Comparison of ENCODE assay signal across 32 cellular contexts in genomic region chr4:8687083-8687482, GRCh38.
"Had no signal": no experiment of that assay in that cellular context is flagged by ENCODE, and none has a peak within 500 bp of the region (broad histone marks: within the 10 kb centered on the region; RNA-seq: fewer than 3 reads in every experiment).

No MANE protein-coding gene starts in this region.

- H3K36me3 ChIP-seq: cardiac muscle cell, colonic mucosa, upper lobe of left lung had no signal

- H3K4me1 ChIP-seq: body of pancreas, colonic mucosa, upper lobe of left lung had no signal

- H3K79me2 ChIP-seq: hepatocyte had no signal

- H3K27ac ChIP-seq: body of pancreas, cardiac muscle cell, colonic mucosa, dorsolateral prefrontal cortex, hepatocyte, upper lobe of left lung had no signal

- H3K36me3 Mint-ChIP-seq: activated CD8-positive, alpha-beta memory T cell treated with anti-CD3 and anti-CD28 coated beads, Interleukin-2, amount 10 ng/mL, durations not matched to agents 7 days and 5 days; activated naive CD8-positive, alpha-beta T cell; stimulated activated memory B cell treated with anti-CD40 and anti-IgM and Interleukin-4, amounts not matched to agents 10 μg/mL and 1 μg/mL and 100 μg/mL, for 72 hours had no signal

- H3K4me1 Mint-ChIP-seq: activated CD4-positive, alpha-beta T cell treated with anti-CD3 and anti-CD28 coated beads for 36 hours; activated CD8-positive, alpha-beta memory T cell treated with anti-CD3 and anti-CD28 coated beads, Interleukin-2, amount 10 ng/mL, durations not matched to agents 7 days and 5 days; naive thymus-derived CD8-positive, alpha-beta T cell; stimulated activated memory B cell treated with anti-CD40 and anti-IgM and Interleukin-4, amounts not matched to agents 10 μg/mL and 1 μg/mL and 100 μg/mL, for 72 hours; stimulated activated naive CD8-positive, alpha-beta T cell treated with anti-CD3 and anti-CD28 coated beads, Interleukin-15, amount 100 ng/mL, for 72 hours had no signal

- H2AFZ ChIP-seq: hepatocyte had no signal

- H3K9me3 Mint-ChIP-seq: activated T-helper 2 cell treated with anti-CD3 and anti-CD28 coated beads, Interferon-gamma antibody, Interleukin-2, Interleukin-4, amounts not matched to agents 10 μg/mL and 5 μg/mL and 100 μg/mL, durations not matched to agents 14 hours and 24 hours and 36 hours; T-helper 2 cell treated with Interferon-gamma antibody and Interleukin-4, amounts not matched to agents 5 μg/mL and 100 μg/mL, for 36 hours had no signal

- H3K27ac Mint-ChIP-seq: activated CD4-positive, alpha-beta T cell treated with anti-CD3 and anti-CD28 coated beads for 36 hours; activated CD8-positive, alpha-beta memory T cell treated with anti-CD3 and anti-CD28 coated beads, Interleukin-2, amount 10 ng/mL, durations not matched to agents 7 days and 5 days; activated CD8-positive, alpha-beta T cell treated with anti-CD3 and anti-CD28 coated beads, Interleukin-2, amount 10 ng/mL, durations not matched to agents 7 days and 5 days; activated naive CD8-positive, alpha-beta T cell; activated T-helper 2 cell treated with anti-CD3 and anti-CD28 coated beads, Interferon-gamma antibody, Interleukin-2, Interleukin-4, amounts not matched to agents 10 μg/mL and 5 μg/mL and 100 μg/mL, durations not matched to agents 14 hours and 24 hours and 36 hours; naive thymus-derived CD8-positive, alpha-beta T cell; stimulated activated memory B cell treated with anti-CD40 and anti-IgM and Interleukin-4, amounts not matched to agents 10 μg/mL and 1 μg/mL and 100 μg/mL, for 72 hours; stimulated activated naive CD8-positive, alpha-beta T cell treated with anti-CD3 and anti-CD28 coated beads, Interleukin-15, amount 100 ng/mL, for 72 hours; T-helper 2 cell treated with Interferon-gamma antibody and Interleukin-4, amounts not matched to agents 5 μg/mL and 100 μg/mL, for 36 hours had no signal

- H3K27me3 Mint-ChIP-seq: activated CD8-positive, alpha-beta memory T cell treated with anti-CD3 and anti-CD28 coated beads, Interleukin-2, amount 10 ng/mL, durations not matched to agents 7 days and 5 days had no signal

- DNase-seq: activated CD4-positive, alpha-beta T cell treated with anti-CD3 and anti-CD28 coated beads for 36 hours; activated CD4-positive, CD25-positive, alpha-beta regulatory T cell; activated CD8-positive, alpha-beta memory T cell treated with anti-CD3 and anti-CD28 coated beads, Interleukin-2, amount 10 ng/mL, durations not matched to agents 7 days and 5 days; activated CD8-positive, alpha-beta T cell treated with anti-CD3 and anti-CD28 coated beads, Interleukin-2, amount 10 ng/mL, durations not matched to agents 7 days and 5 days; activated naive CD4-positive, alpha-beta T cell treated with Interleukin-2 at 50 U/mL for 16 hours; activated T-cell treated with anti-CD3 and anti-CD28 coated beads, Interleukin-2, amount 50 U/mL, for 48 hours; anterior cingulate cortex; body of pancreas; cerebellar nuclear complex; colonic mucosa; effector memory CD4-positive, alpha-beta T cell; islet precursor cell; left colon; midbrain; naive thymus-derived CD8-positive, alpha-beta T cell; small intestine; stimulated activated CD4-positive, alpha-beta T cell treated with anti-CD3 and anti-CD28 coated beads, Interleukin-1b, Interleukin-23, amount 100 ng/mL, for 48 hours; stimulated activated CD4-positive, alpha-beta T cell treated with anti-CD3 and anti-CD28 coated beads, Interleukin-4, amount 100 ng/mL, for 4 hours; stimulated activated CD8-positive, alpha-beta memory T cell treated with anti-CD3 and anti-CD28 coated beads, Interleukin-4, amount 100 ng/mL, for 48 hours; stimulated activated naive CD8-positive, alpha-beta T cell treated with anti-CD3 and anti-CD28 coated beads, Interleukin-15, amount 100 ng/mL, for 72 hours; substantia nigra; T-helper 1 cell; upper lobe of left lung had no signal

- H3K4me3 ChIP-seq: body of pancreas, cardiac muscle cell, colonic mucosa, dorsolateral prefrontal cortex, hepatocyte, upper lobe of left lung had no signal

- ATAC-seq: activated CD4-positive, alpha-beta T cell treated with anti-CD3 and anti-CD28 coated beads for 36 hours; activated CD8-positive, alpha-beta memory T cell treated with anti-CD3 and anti-CD28 coated beads, Interleukin-2, amount 10 ng/mL, durations not matched to agents 7 days and 5 days; activated CD8-positive, alpha-beta T cell treated with anti-CD3 and anti-CD28 coated beads, Interleukin-2, amount 10 ng/mL, durations not matched to agents 7 days and 5 days; body of pancreas; left colon; naive thymus-derived CD8-positive, alpha-beta T cell; sciatic nerve; stimulated activated memory B cell treated with anti-CD40 and anti-IgM and Interleukin-4, amounts not matched to agents 10 μg/mL and 1 μg/mL and 100 μg/mL, for 72 hours; stimulated activated naive CD8-positive, alpha-beta T cell treated with anti-CD3 and anti-CD28 coated beads, Interleukin-15, amount 100 ng/mL, for 72 hours had no signal

- FAIRE-seq: frontal cortex, small intestine had no signal

- H3K4me2 ChIP-seq: hepatocyte had no signal

- H3K4me3 Mint-ChIP-seq: activated CD4-positive, alpha-beta T cell treated with anti-CD3 and anti-CD28 coated beads for 36 hours; activated CD8-positive, alpha-beta memory T cell treated with anti-CD3 and anti-CD28 coated beads, Interleukin-2, amount 10 ng/mL, durations not matched to agents 7 days and 5 days; activated CD8-positive, alpha-beta T cell treated with anti-CD3 and anti-CD28 coated beads, Interleukin-2, amount 10 ng/mL, durations not matched to agents 7 days and 5 days; activated naive CD8-positive, alpha-beta T cell; naive thymus-derived CD8-positive, alpha-beta T cell; stimulated activated memory B cell treated with anti-CD40 and anti-IgM and Interleukin-4, amounts not matched to agents 10 μg/mL and 1 μg/mL and 100 μg/mL, for 72 hours; stimulated activated naive CD8-positive, alpha-beta T cell treated with anti-CD3 and anti-CD28 coated beads, Interleukin-15, amount 100 ng/mL, for 72 hours; T-helper 2 cell treated with Interferon-gamma antibody and Interleukin-4, amounts not matched to agents 5 μg/mL and 100 μg/mL, for 36 hours had no signal

- H3K9me3 ChIP-seq: body of pancreas, colonic mucosa, upper lobe of left lung had no signal
